ENCODE assay signal across 17 cellular contexts in the genomic region with DNA sequence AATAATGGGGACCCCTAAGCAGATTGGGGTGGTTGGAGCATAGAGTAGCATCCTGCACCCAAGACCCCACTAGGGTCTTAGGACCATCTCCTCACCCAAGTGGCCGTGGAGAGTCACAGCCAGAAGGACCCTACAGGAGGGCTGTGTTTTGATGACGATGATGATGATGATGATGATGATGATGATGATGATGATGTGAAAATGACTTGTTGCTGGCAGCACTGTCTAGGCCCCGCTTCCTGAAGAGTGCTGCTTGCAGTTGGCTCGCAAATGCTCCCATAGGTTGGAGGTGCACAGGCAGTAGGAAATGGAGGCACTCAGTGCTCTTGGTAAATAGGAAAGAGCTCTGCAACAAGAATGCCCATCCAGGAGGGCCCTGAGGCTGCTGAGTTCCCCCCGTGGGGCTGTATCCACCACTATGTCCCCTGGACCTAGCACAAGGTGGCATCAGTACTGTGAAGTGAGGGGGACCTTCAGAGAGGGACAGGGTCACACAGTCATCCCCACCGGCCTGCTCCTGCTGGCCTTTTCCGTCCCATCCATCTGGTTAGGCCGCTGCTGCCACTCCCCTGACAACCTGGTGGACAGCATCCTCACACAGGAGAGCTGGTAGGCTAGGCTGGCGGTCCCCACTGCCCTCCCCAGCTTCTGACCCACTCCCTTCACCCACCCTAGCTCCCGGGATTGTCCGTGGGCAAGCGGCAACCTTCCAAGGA.
"Had no signal": no experiment of that assay in that cellular context is flagged by ENCODE, and none has a peak within 500 bp of the region (broad histone marks: within the 10 kb centered on the region; RNA-seq: fewer than 3 reads in every experiment).

No MANE protein-coding gene starts in this region.

- DNase-seq: activated CD4-positive, alpha-beta memory T cell treated with anti-CD3 and anti-CD28 coated beads for 36 hours; activated CD8-positive, alpha-beta memory T cell treated with anti-CD3 and anti-CD28 coated beads, Interleukin-2, amount 10 ng/mL, durations not matched to agents 7 days and 5 days; activated T-cell treated with anti-CD3 and anti-CD28 coated beads, Interleukin-2, amount 50 U/mL, for 1 hour; central memory CD4-positive, alpha-beta T cell; pancreas; small intestine; stimulated activated CD4-positive, alpha-beta T cell treated with anti-CD3 and anti-CD28 coated beads, Interleukin-4, amount 100 ng/mL, for 4 hours; stimulated activated CD8-positive, alpha-beta memory T cell treated with anti-CD3 and anti-CD28 coated beads, Interleukin-4, amount 100 ng/mL, for 48 hours; stimulated activated naive CD4-positive, alpha-beta T cell treated with Interleukin-2 at 50 U/mL for 16 hours; T-helper 1 cell; trophoblast cell; WERI-Rb-1 had no signal

- H3K36me3 ChIP-seq: esophagus muscularis mucosa, pancreas, WERI-Rb-1 had no signal

- H3K4me1 Mint-ChIP-seq: activated CD8-positive, alpha-beta memory T cell treated with anti-CD3 and anti-CD28 coated beads, Interleukin-2, amount 10 ng/mL, durations not matched to agents 7 days and 5 days; memory B cell had no signal

- H3K9me3 Mint-ChIP-seq: activated CD4-positive, alpha-beta memory T cell treated with anti-CD3 and anti-CD28 coated beads for 36 hours; activated naive CD4-positive, alpha-beta T cell treated with anti-CD3 and anti-CD28 coated beads, Interleukin-2, amount 50 U/mL, for 72 hours; memory B cell had no signal

- ATAC-seq: activated CD8-positive, alpha-beta memory T cell treated with anti-CD3 and anti-CD28 coated beads, Interleukin-2, amount 10 ng/mL, durations not matched to agents 7 days and 5 days; activated naive CD4-positive, alpha-beta T cell treated with anti-CD3 and anti-CD28 coated beads, Interleukin-2, amount 50 U/mL, for 72 hours; SK-N-SH treated with all-trans-retinoic acid at 6 μM for 48 hours had no signal

- H3K36me3 Mint-ChIP-seq: activated CD4-positive, alpha-beta memory T cell treated with anti-CD3 and anti-CD28 coated beads for 36 hours; activated CD8-positive, alpha-beta memory T cell treated with anti-CD3 and anti-CD28 coated beads, Interleukin-2, amount 10 ng/mL, durations not matched to agents 7 days and 5 days; activated naive CD4-positive, alpha-beta T cell treated with anti-CD3 and anti-CD28 coated beads, Interleukin-2, amount 50 U/mL, for 72 hours; memory B cell had no signal

- H3K27me3 ChIP-seq: pancreas had no signal

- H3K27ac Mint-ChIP-seq: activated CD4-positive, alpha-beta memory T cell treated with anti-CD3 and anti-CD28 coated beads for 36 hours; activated CD8-positive, alpha-beta memory T cell treated with anti-CD3 and anti-CD28 coated beads, Interleukin-2, amount 10 ng/mL, durations not matched to agents 7 days and 5 days; activated naive CD4-positive, alpha-beta T cell treated with anti-CD3 and anti-CD28 coated beads, Interleukin-2, amount 50 U/mL, for 72 hours; memory B cell had no signal

- H3K4me3 ChIP-seq: coronary artery, esophagus muscularis mucosa, pancreas had no signal

- H3K4me3 Mint-ChIP-seq: activated CD4-positive, alpha-beta memory T cell treated with anti-CD3 and anti-CD28 coated beads for 36 hours; activated CD8-positive, alpha-beta memory T cell treated with anti-CD3 and anti-CD28 coated beads, Interleukin-2, amount 10 ng/mL, durations not matched to agents 7 days and 5 days; memory B cell had no signal

- H3K4me1 ChIP-seq: pancreas had no signal

- H3K27ac ChIP-seq: pancreas, WERI-Rb-1 had no signal

- H3K9me3 ChIP-seq: esophagus muscularis mucosa, pancreas had no signal
